8 cellular contexts compared by ENCODE assay signal in genomic region chr7:106176414-106177294, GRCh38.
DNase-seq lines count a peak whose midpoint lies in the region; ATAC-seq and TF ChIP-seq lines count a peak whose summit lies in the region.

No MANE protein-coding gene starts in this region.

- H3K27ac ChIP-seq in C4-2B (no peak overlapping the region), upper lobe of right lung (peak overlapping the region; percentile 28)

- H3K27me3 ChIP-seq in upper lobe of right lung, result no peaks in the 10 kb centered on the region

- H3K4me3 ChIP-seq in upper lobe of right lung, result no peak overlapping the region

- intact Hi-C loops in Right ventricle myocardium superior (cut with DNase I) (loop anchor here (1.0 to 5.0 kb wide), 3 partner anchors 106 to 561 kb away; partner anchors contain the start of gene NAMPT), upper lobe of right lung (cut with DNase I) (loop anchor here (5.0 kb wide), 1 partner anchor 286 kb away; no protein-coding TSS in a partner anchor)

- no peaks in the 10 kb centered on the region for H3K36me3 ChIP-seq in upper lobe of right lung

- ATAC-seq in GM19395 (IDR thresholded peaks at IDR 0.05; ENCODE audit: unreplicated experiment), result peak; percentile 74
- peak; percentile 90 for ATAC-seq in Right ventricle myocardium superior (ENCODE audit: poor library complexity)
- ATAC-seq in upper lobe of right lung, result peak; percentile 94

- TF ChIP-seq CTCF in C4-2B (conservative IDR thresholded peaks at IDR 0.05), result peak; percentile 100
- peak; percentile 96 for TF ChIP-seq CTCF in progenitor cell of endocrine pancreas (IDR thresholded peaks at IDR 0.05; ENCODE audit: unreplicated experiment)
- TF ChIP-seq CTCF in upper lobe of right lung (IDR thresholded peaks at IDR 0.05), result peak; percentile 95

- H3K36me3 Mint-ChIP-seq in activated naive CD4-positive, alpha-beta T cell treated with anti-CD3 and anti-CD28 coated beads, Interleukin-2, amount 10 ng/mL, durations not matched to agents 7 days and 5 days, result no peaks in the 10 kb centered on the region
- H3K36me3 Mint-ChIP-seq in progenitor cell of endocrine pancreas (ENCODE audit: insufficient read depth), result no peaks in the 10 kb centered on the region

- peaks cover under 1% of the 10 kb centered on the region for H3K4me1 Mint-ChIP-seq in activated naive CD4-positive, alpha-beta T cell treated with anti-CD3 and anti-CD28 coated beads, Interleukin-2, amount 10 ng/mL, durations not matched to agents 7 days and 5 days
- peaks cover 3% of the 10 kb centered on the region for H3K4me1 Mint-ChIP-seq in progenitor cell of endocrine pancreas (ENCODE audit: low read depth)

- peaks cover 18% of the 10 kb centered on the region for H3K4me1 ChIP-seq in upper lobe of right lung

- H3K9me3 Mint-ChIP-seq in activated naive CD4-positive, alpha-beta T cell treated with anti-CD3 and anti-CD28 coated beads, Interleukin-2, amount 10 ng/mL, durations not matched to agents 7 days and 5 days, result no peaks in the 10 kb centered on the region
- H3K9me3 Mint-ChIP-seq in progenitor cell of endocrine pancreas (ENCODE audit: low read depth), result no peaks in the 10 kb centered on the region

- DNase-seq in LoVo (ENCODE audit: low spot score) (peak; percentile 79), SK-N-DZ (ENCODE audit: low spot score) (peak; percentile 72), Right ventricle myocardium superior (peak; percentile 91), progenitor cell of endocrine pancreas (ENCODE audit: low spot score, unreplicated experiment) (peak; percentile 81), upper lobe of right lung (peak; percentile 90)
- peak; percentile 79 for DNase-seq in activated naive CD4-positive, alpha-beta T cell treated with anti-CD3 and anti-CD28 coated beads, Interleukin-2, amount 10 ng/mL, durations not matched to agents 7 days and 5 days

- peaks cover 42% of the 10 kb centered on the region for H3K27me3 Mint-ChIP-seq in activated naive CD4-positive, alpha-beta T cell treated with anti-CD3 and anti-CD28 coated beads, Interleukin-2, amount 10 ng/mL, durations not matched to agents 7 days and 5 days
- H3K27me3 Mint-ChIP-seq in progenitor cell of endocrine pancreas, result peaks cover 31% of the 10 kb centered on the region

- H3K4me3 Mint-ChIP-seq in activated naive CD4-positive, alpha-beta T cell treated with anti-CD3 and anti-CD28 coated beads, Interleukin-2, amount 10 ng/mL, durations not matched to agents 7 days and 5 days, result no peak overlapping the region
- no peak overlapping the region for H3K4me3 Mint-ChIP-seq in progenitor cell of endocrine pancreas (ENCODE audit: low read depth)

- no peak overlapping the region for H3K27ac Mint-ChIP-seq in activated naive CD4-positive, alpha-beta T cell treated with anti-CD3 and anti-CD28 coated beads, Interleukin-2, amount 10 ng/mL, durations not matched to agents 7 days and 5 days
- no peak overlapping the region for H3K27ac Mint-ChIP-seq in progenitor cell of endocrine pancreas

- CTCF ChIA-PET in activated naive CD4-positive, alpha-beta T cell treated with anti-CD3 and anti-CD28 coated beads, Interleukin-2, amount 10 ng/mL, durations not matched to agents 7 days and 5 days (lab: Charles Lee), result interaction anchor here (0.6 to 10.8 kb wide), 30 partner anchors 9 to 560 kb away, joined by 3 to 197 read pairs (median 4); partner anchors contain the start of gene CCDC71L

- no peaks in the 10 kb centered on the region for H3K9me3 ChIP-seq in upper lobe of right lung
